ENCODE assay signal across 16 cellular contexts in genomic region chr11:3135491-3136440, GRCh38. TPM values are rescaled to one million over a fixed set of nuclear protein-coding genes. Genes with fewer than 3 reads are reported as not detected.
DNase-seq lines count a peak whose midpoint lies in the region; ATAC-seq, FAIRE-seq and TF ChIP-seq lines count a peak whose summit lies in the region.
"Had no signal": no experiment of that assay in that cellular context is flagged by ENCODE, and none has a peak within 500 bp of the region (broad histone marks: within the 10 kb centered on the region; RNA-seq: fewer than 3 reads in every experiment).

No MANE protein-coding gene starts in this region.

- TF ChIP-seq CTCF in BE2C (IDR thresholded peaks at IDR 0.05; ENCODE audit: low read depth, low read length) (peak; percentile 19), HEK293 (tag by site-specific recombination; IDR thresholded peaks at IDR 0.05) (no peak), HepG2 (CRISPR knock-in tag; IDR thresholded peaks at IDR 0.05) (no peak)
- TF ChIP-seq CTCF in activated CD8-positive, alpha-beta T cell treated with anti-CD3 and anti-CD28 coated beads for 36 hours (IDR thresholded peaks at IDR 0.05), result no peak

- H4K20me1 ChIP-seq in HepG2 (ENCODE audit: insufficient read depth, low read length), result no peaks in the 10 kb centered on the region; the same call in 1 of the 2 replicates

- H3K27ac ChIP-seq in HEK293 (ENCODE audit: extremely low read depth, low read depth, low read length) (no peak overlapping the region), HepG2 (ENCODE audit: extremely low read length, insufficient read depth, low read length) (no peak overlapping the region)

- CTCF ChIA-PET in HEK293 (lab: Yijun Ruan, JAX) (interaction anchor here (0.6 kb wide), 2 partner anchors 49 to 97 kb away, joined by 3 read pairs; no protein-coding TSS in a partner anchor), HepG2 (lab: Yijun Ruan, JAX; ENCODE audit: low intra/inter-chr PET ratio, low total read pairs) (no interaction called here)
- CTCF ChIA-PET in activated CD8-positive, alpha-beta T cell treated with anti-CD3 and anti-CD28 coated beads for 36 hours (lab: Charles Lee), result no interaction called here

- 80% methylated on average over 1 of the region's 15 CpGs for WGBS in HepG2 (ENCODE audit: low lambda C conversion rate)

- no peak overlapping the region for H3K9ac ChIP-seq in HepG2 (ENCODE audit: insufficient read depth, low read depth, low read length)

- no peak for TF ChIP-seq RAD21 in HepG2 (CRISPR knock-in tag; IDR thresholded peaks at IDR 0.05)

- peak; percentile 13 for ATAC-seq in activated CD8-positive, alpha-beta T cell treated with anti-CD3 and anti-CD28 coated beads for 36 hours
- ATAC-seq in HepG2 (peak; percentile 58), HG02623 (IDR thresholded peaks at IDR 0.05; ENCODE audit: unreplicated experiment) (no peak), HG02571 (IDR thresholded peaks at IDR 0.05; ENCODE audit: unreplicated experiment) (no peak), HG03175 (IDR thresholded peaks at IDR 0.05; ENCODE audit: unreplicated experiment) (no peak)
- ATAC-seq: stimulated activated memory B cell treated with anti-CD40 and anti-IgM and Interleukin-4, amounts not matched to agents 10 μg/mL and 1 μg/mL and 100 μg/mL, for 72 hours had no signal

- no peaks in the 10 kb centered on the region for H3K27me3 Mint-ChIP-seq in activated CD8-positive, alpha-beta T cell treated with anti-CD3 and anti-CD28 coated beads for 36 hours
- H3K27me3 Mint-ChIP-seq: activated naive CD8-positive, alpha-beta T cell had no signal

- peaks cover 7% of the 10 kb centered on the region for H3K4me1 Mint-ChIP-seq in activated CD8-positive, alpha-beta T cell treated with anti-CD3 and anti-CD28 coated beads for 36 hours (ENCODE audit: low read depth)
- H3K4me1 Mint-ChIP-seq: stimulated activated memory B cell treated with anti-CD40 and anti-IgM and Interleukin-4, amounts not matched to agents 10 μg/mL and 1 μg/mL and 100 μg/mL, for 72 hours had no signal

- in situ Hi-C loops in HepG2 (cut with HindIII; ENCODE audit: extremely low pct_ligation_motif_present, low pct_unique_long_range_greater_than_20kb), result no loop called here

- POLR2A ChIA-PET in HEK293 (lab: Yijun Ruan, JAX), result interaction anchor here (0.6 kb wide), 1 partner anchor 25 kb away, joined by 3 read pairs; no protein-coding TSS in a partner anchor
- POLR2A ChIA-PET in activated CD8-positive, alpha-beta T cell treated with anti-CD3 and anti-CD28 coated beads for 36 hours (lab: Charles Lee), result no interaction called here
- POLR2A ChIA-PET in HepG2 (lab: Yijun Ruan, JAX), result no interaction called here

- H3K36me3 ChIP-seq in BE2C, result no peaks in the 10 kb centered on the region
- no peaks in the 10 kb centered on the region for H3K36me3 ChIP-seq in HEK293 (ENCODE audit: control insufficient read depth in 2 of 2, insufficient read depth in 1 of 2, low read length in 2 of 2)
- no peaks in the 10 kb centered on the region for H3K36me3 ChIP-seq in HepG2 (replicated peaks in 1 of 2; ENCODE audit: control insufficient read depth in 1 of 2, insufficient read depth in 2 of 2, low read length in 2 of 2)

- H3K9me3 Mint-ChIP-seq in activated CD8-positive, alpha-beta T cell treated with anti-CD3 and anti-CD28 coated beads for 36 hours, result no peaks in the 10 kb centered on the region

- BruUV-seq in HepG2 (replicated peaks; lab: Mats Ljungman, UMichigan), result no TSS peak

- H3K36me3 Mint-ChIP-seq in activated CD8-positive, alpha-beta T cell treated with anti-CD3 and anti-CD28 coated beads for 36 hours (ENCODE audit: low read depth), result no peaks in the 10 kb centered on the region
- H3K36me3 Mint-ChIP-seq: activated naive CD8-positive, alpha-beta T cell; stimulated activated memory B cell treated with anti-CD40 and anti-IgM and Interleukin-4, amounts not matched to agents 10 μg/mL and 1 μg/mL and 100 μg/mL, for 72 hours had no signal

- H3K9me3 ChIP-seq in BE2C (no peaks in the 10 kb centered on the region), HEK293 (ENCODE audit: control insufficient read depth, insufficient read depth, low read depth, low read length) (no peaks in the 10 kb centered on the region), HepG2 (ENCODE audit: low read length) (no peaks in the 10 kb centered on the region)

- no peak overlapping the region for H3K4me3 ChIP-seq in BE2C (ENCODE audit: low read depth, low read length)
- H3K4me3 ChIP-seq in HEK293 (ENCODE audit: low read depth, low read length), result no peak overlapping the region
- no peak overlapping the region for H3K4me3 ChIP-seq in HepG2 (replicated peaks in 1 of 3; ENCODE audit: insufficient read depth in 1 of 3, low read depth in 2 of 3, low read length in 3 of 3)

- intact Hi-C loops in activated CD8-positive, alpha-beta T cell treated with anti-CD3 and anti-CD28 coated beads for 36 hours (cut with micrococcal nuclease), result no loop called here
- intact Hi-C loops in HepG2 (cut with micrococcal nuclease; ENCODE audit: unreplicated experiment), result no loop called here

- no peak for FAIRE-seq in HepG2 (lab: Jason Lieb, UNC)

- no peaks in the 10 kb centered on the region for H3K27me3 ChIP-seq in BE2C
- peaks cover 3 to 49% of the 10 kb centered on the region in 2 experiments; a peak in 4 of 5 replicates for H3K27me3 ChIP-seq in HepG2 (ENCODE audit: control insufficient read depth in 1 of 2, insufficient read depth in 2 of 2, low read length in 2 of 2)

- no peak for TF ChIP-seq POLR2A in HepG2 (IDR thresholded peaks at IDR 0.05; ENCODE audit: insufficient read depth in 1 of 2, low read depth in 2 of 2, low read length in 2 of 2)

- no peaks in the 10 kb centered on the region for H3K79me2 ChIP-seq in HepG2 (ENCODE audit: insufficient read depth, low read length)

- H3K4me3 Mint-ChIP-seq in activated CD8-positive, alpha-beta T cell treated with anti-CD3 and anti-CD28 coated beads for 36 hours, result no peak overlapping the region
- H3K4me3 Mint-ChIP-seq: activated naive CD8-positive, alpha-beta T cell; stimulated activated memory B cell treated with anti-CD40 and anti-IgM and Interleukin-4, amounts not matched to agents 10 μg/mL and 1 μg/mL and 100 μg/mL, for 72 hours had no signal

- no peak overlapping the region for H2AFZ ChIP-seq in HepG2 (ENCODE audit: low read length)

- peak; percentile 6 for DNase-seq in BE2C
- DNase-seq in activated CD8-positive, alpha-beta T cell treated with anti-CD3 and anti-CD28 coated beads for 36 hours, result peak; percentile 10
- no peak for DNase-seq in HepG2 (ENCODE audit: low spot score)
- no peak for DNase-seq in OCI-M1 (lab: John Stamatoyannopoulos, UW)
- DNase-seq: activated CD4-positive, alpha-beta T cell treated with anti-CD3 and anti-CD28 coated beads for 48 hours; C1 segment of cervical spinal cord; hypothalamus; NCI-H2081 treated with DMSO at 0.1 percent for 48 hours; SHP77; stimulated activated CD4-positive, alpha-beta T cell treated with anti-CD3 and anti-CD28 coated beads, Interleukin-12 subunit alpha, Interleukin-12 subunit beta, amount 100 ng/mL, for 4 hours had no signal

- H3K4me1 ChIP-seq in BE2C (no peaks in the 10 kb centered on the region), HEK293 (ENCODE audit: control insufficient read depth, insufficient read depth, low read length) (no peaks in the 10 kb centered on the region), HepG2 (ENCODE audit: insufficient read depth, low read length) (no peaks in the 10 kb centered on the region)

- no peak for TF ChIP-seq EP300 in HepG2 (IDR thresholded peaks at IDR 0.05; ENCODE audit: low read depth in 2 of 2, low read length in 2 of 2)
- no peak for TF ChIP-seq EP300 in HepG2 (CRISPR knock-in tag; IDR thresholded peaks at IDR 0.05; ENCODE audit: borderline replicate concordance)

- H3K27ac Mint-ChIP-seq in activated CD8-positive, alpha-beta T cell treated with anti-CD3 and anti-CD28 coated beads for 36 hours, result no peak overlapping the region
- H3K27ac Mint-ChIP-seq: activated naive CD8-positive, alpha-beta T cell; stimulated activated memory B cell treated with anti-CD40 and anti-IgM and Interleukin-4, amounts not matched to agents 10 μg/mL and 1 μg/mL and 100 μg/mL, for 72 hours had no signal

- H3K4me2 ChIP-seq in HepG2 (ENCODE audit: low read depth, low read length), result no peak overlapping the region

TF ChIP-seq in HEK293, 187 proteins besides CTCF, POLR2A, EP300 and RAD21 (continues in another document):
- TF ChIP-seq ZNF624 (tag by site-specific recombination; IDR thresholded peaks at IDR 0.05), result no peak
- TF ChIP-seq ZNF621 (tag by site-specific recombination; IDR thresholded peaks at IDR 0.05), result no peak
- TF ChIP-seq ZFP41 (tag by site-specific recombination; IDR thresholded peaks at IDR 0.05; ENCODE audit: borderline replicate concordance), result no peak

TF ChIP-seq in HepG2, 621 proteins besides CTCF, POLR2A, EP300 and RAD21 (continues in another document):
- TF ChIP-seq STAG1 (CRISPR knock-in tag; IDR thresholded peaks at IDR 0.05), result peak; percentile 15; the same call in 1 of the 2 replicates
- TF ChIP-seq ZSCAN9 (CRISPR knock-in tag; IDR thresholded peaks at IDR 0.05; ENCODE audit: borderline replicate concordance), result no peak
- no peak for TF ChIP-seq ZNF441 (CRISPR knock-in tag; IDR thresholded peaks at IDR 0.05; ENCODE audit: borderline replicate concordance)

RNA-seq across cellular contexts. Expression of gene OSBPL5, which starts 29.3 kb away (rescaled TPM):
- 6.4 TPM for polyA plus RNA-seq in BE2C (2012; ENCODE audit: insufficient read depth, insufficient read length, low read depth)
- total RNA-seq in activated CD8-positive, alpha-beta T cell treated with anti-CD3 and anti-CD28 coated beads for 36 hours, result 1 to 10 TPM; 4.8 to 5.9 TPM
- not detected in 2 replicates for total RNA-seq in HepG2 (2016; rRNA removed; fragmentation: Illumina TruSeq; extraction: Trizol)
- 0.26 TPM in 1 of 2 replicates, not detected in the other for total RNA-seq in HepG2 (2016; cell fraction: cytosol; rRNA removed; fragmentation: Illumina TruSeq; extraction: Trizol; ENCODE audit: low read depth)
- not detected in 2 replicates for total RNA-seq in HepG2 (2016; cell fraction: insoluble cytoplasmic fraction; rRNA removed; fragmentation: Illumina TruSeq; extraction: Trizol)
- total RNA-seq in HepG2 (2016; cell fraction: membrane; rRNA removed; fragmentation: Illumina TruSeq; extraction: Trizol), result not detected in 2 replicates
- not detected in 2 replicates for total RNA-seq in HepG2 (2016; cell fraction: nucleus; rRNA removed; fragmentation: Illumina TruSeq; extraction: Trizol)
- polyA plus RNA-seq in HepG2 (2011; rRNA removed), result not detected in 2 replicates
- not detected in 2 replicates for polyA plus RNA-seq in HepG2 (2011; cell fraction: cytosol; rRNA removed)
- 0.34 TPM in 1 of 2 replicates, not detected in the other for polyA plus RNA-seq in HepG2 (2011; cell fraction: nucleus; rRNA removed)
- polyA plus RNA-seq in HepG2 (2012), result not detected in 2 replicates
- polyA plus RNA-seq in HepG2 (2016; cell fraction: cytosol; fragmentation: Illumina TruSeq; extraction: Trizol; ENCODE audit: low read depth), result not detected in 2 replicates
- polyA plus RNA-seq in HepG2 (2016; cell fraction: insoluble cytoplasmic fraction; fragmentation: Illumina TruSeq; extraction: Trizol; ENCODE audit: low read depth), result not detected in 2 replicates
- not detected in 2 replicates for polyA plus RNA-seq in HepG2 (2016; cell fraction: membrane; fragmentation: Illumina TruSeq; extraction: Trizol; ENCODE audit: low read depth)
- not detected in 2 replicates for polyA plus RNA-seq in HepG2 (2016; cell fraction: nucleus; fragmentation: Illumina TruSeq; extraction: Trizol; ENCODE audit: insufficient read depth, low read depth)
- polyA minus RNA-seq in HepG2 (2011; rRNA and poly(A)+ RNA removed; ENCODE audit: low replicate concordance), result 41.3 TPM in 1 of 2 replicates, not detected in the other
- 0.40 and 0.97 TPM in 2 replicates for polyA minus RNA-seq in HepG2 (2011; cell fraction: cytosol; rRNA and poly(A)+ RNA removed)
- polyA minus RNA-seq in HepG2 (2011; cell fraction: nucleus; rRNA and poly(A)+ RNA removed), result not detected in 2 replicates

Comparison
In these comparisons a context has a peak if more than half of its experiments do, and no peak if none do; other contexts are left out.
1. DNase-seq: peak in BE2C (single experiment) and activated CD8-positive, alpha-beta T cell treated with anti-CD3 and anti-CD28 coated beads for 36 hours (single experiment); none in HepG2 (single experiment) and OCI-M1 (single experiment).
2. ATAC-seq: peak in activated CD8-positive, alpha-beta T cell treated with anti-CD3 and anti-CD28 coated beads for 36 hours (single experiment) and HepG2 (single experiment); none in HG02623 (single experiment), HG02571 (single experiment) and HG03175 (single experiment).